In genomic region chr3:192409838-192410683, GRCh38 we compare ENCODE assay signal across 8 cellular contexts.
DNase-seq lines count a peak whose midpoint lies in the region; ATAC-seq and TF ChIP-seq lines count a peak whose summit lies in the region.

No MANE protein-coding gene starts in this region.

- H3K27ac ChIP-seq in right lobe of liver (peak overlapping the region in 2 of 3 donors; percentile 5 to 47), uterus (no peak overlapping the region)

- TF ChIP-seq CTCF in GM10248 (IDR thresholded peaks at IDR 0.05; ENCODE audit: control extremely low read depth, extremely low read depth, low read depth, missing control alignments) (no peak), cardiac fibroblast (IDR thresholded peaks at IDR 0.05; ENCODE audit: low read depth, low read length) (no peak), right lobe of liver (IDR thresholded peaks at IDR 0.05) (peak in 1 of 4 donors; percentile 1), uterus (IDR thresholded peaks at IDR 0.05) (no peak)

- POLR2A ChIA-PET in GM10248 (lab: Yijun Ruan, JAX): no interaction called here
- POLR2A ChIA-PET in naive thymus-derived CD8-positive, alpha-beta T cell (lab: Charles Lee): no interaction called here

- no peak overlapping the region for H3K4me3 Mint-ChIP-seq in naive thymus-derived CD8-positive, alpha-beta T cell

- peaks cover 0 to 12% (median 0%) of the 10 kb centered on the region in 4 donors for H3K4me1 ChIP-seq in right lobe of liver
- H3K4me1 ChIP-seq in uterus: peaks cover 0 to 3% of the 10 kb centered on the region in 2 donors

- peak; percentile 18 for ATAC-seq in HG03442 (IDR thresholded peaks at IDR 0.05; ENCODE audit: unreplicated experiment)
- peak; percentile 26 to 41 (median 32) for ATAC-seq in right lobe of liver
- ATAC-seq in naive thymus-derived CD8-positive, alpha-beta T cell: no peak

- H3K9me3 ChIP-seq in right lobe of liver (no peaks in the 10 kb centered on the region), uterus (no peaks in the 10 kb centered on the region)

- H3K27me3 Mint-ChIP-seq in naive thymus-derived CD8-positive, alpha-beta T cell: peaks cover 25 to 45% (median 40%) of the 10 kb centered on the region in 5 donors

- DNase-seq in GM10248 (ENCODE audit: extremely low spot score): peak; percentile 11
- DNase-seq in cardiac fibroblast (ENCODE audit: low read depth in 2 of 2): peak; percentile 18 to 42
- peak in 1 of 3 donors; percentile 33 for DNase-seq in right lobe of liver
- no peak for DNase-seq in uterus
- DNase-seq in naive thymus-derived CD8-positive, alpha-beta T cell: no peak
- DNase-seq in SHP77 treated with DMSO at 0.1 percent for 48 hours (lab: John Stamatoyannopoulos, UW): no peak
- DNase-seq in AML-193 (lab: John Stamatoyannopoulos, UW): no peak

- peaks cover 0 to 3% (median 0%) of the 10 kb centered on the region in 9 donors for H3K9me3 Mint-ChIP-seq in naive thymus-derived CD8-positive, alpha-beta T cell

- no peak for TF ChIP-seq POLR2A in right lobe of liver (IDR thresholded peaks at IDR 0.05)
- TF ChIP-seq POLR2A in uterus (IDR thresholded peaks at IDR 0.05): no peak

- CTCF ChIA-PET in GM10248 (lab: Yijun Ruan, JAX): no interaction called here

- H3K27me3 ChIP-seq in right lobe of liver (no peaks in the 10 kb centered on the region), uterus (no peaks in the 10 kb centered on the region)

- intact Hi-C loops in right lobe of liver (cut with DNase I): no loop called here
- intact Hi-C loops in uterus (cut with DNase I; ENCODE audit: low total_unique reads): no loop called here

- no peak overlapping the region for H3K27ac Mint-ChIP-seq in naive thymus-derived CD8-positive, alpha-beta T cell

- 2% methylated on average over 16 of the region's 53 CpGs for WGBS in right lobe of liver (ENCODE audit: insufficient coverage, low coverage, low lambda C conversion rate, missing lambda C conversion rate)

- H3K36me3 ChIP-seq in right lobe of liver (no peaks in the 10 kb centered on the region), uterus (no peaks in the 10 kb centered on the region)

- H3K4me3 ChIP-seq in cardiac fibroblast (replicated peaks in 1 of 2; ENCODE audit: low read depth in 2 of 2, low read length in 2 of 2) (peak overlapping the region; percentile 41 to 58), right lobe of liver (peak overlapping the region; percentile 43 to 54 (median 43)), uterus (peak overlapping the region; percentile 27 to 36)

- peaks cover 0 to 3% (median 1%) of the 10 kb centered on the region in 4 donors for H3K4me1 Mint-ChIP-seq in naive thymus-derived CD8-positive, alpha-beta T cell

- H3K36me3 Mint-ChIP-seq in naive thymus-derived CD8-positive, alpha-beta T cell: peaks cover 2 to 8% (median 3%) of the 10 kb centered on the region in 3 donors

Comparison
In these comparisons a context has a peak if more than half of its experiments do, and no peak if none do; other contexts are left out.
1. DNase-seq: peak in GM10248 (single experiment) and cardiac fibroblast (2 of 2); none in uterus (0 of 2), naive thymus-derived CD8-positive, alpha-beta T cell (0 of 10), SHP77 treated with DMSO at 0.1 percent for 48 hours (single experiment) and AML-193 (0 of 2).
2. ATAC-seq: peak in HG03442 (single experiment) and right lobe of liver (4 of 4); none in naive thymus-derived CD8-positive, alpha-beta T cell (0 of 2).
3. H3K27ac ChIP-seq: peak in right lobe of liver (2 of 3); none in uterus (0 of 2).
4. Peak in every context shown above with its lines, with median percentiles within 50 percentile points of each other: H3K4me3 ChIP-seq.